ENCODE assay signal across 1 cellular context in genomic region chr21:35291034-35291433, GRCh38.
TF ChIP-seq lines count a peak whose summit lies in the region.

No MANE protein-coding gene starts in this region.

TF ChIP-seq in IMR-90, 13 proteins besides CTCF, POLR2A, EP300 and RAD21 (continued from another document):
- no peak for TF ChIP-seq MXI1 (IDR thresholded peaks at IDR 0.05; ENCODE audit: borderline replicate concordance, low read depth, low read length)
- no peak for TF ChIP-seq FOS (IDR thresholded peaks at IDR 0.05; ENCODE audit: low read depth, low read length)
- no peak for TF ChIP-seq RCOR1 (IDR thresholded peaks at IDR 0.05; ENCODE audit: insufficient replicate concordance, low read length)
- no peak for TF ChIP-seq ELK1 (IDR thresholded peaks at IDR 0.05; ENCODE audit: borderline replicate concordance, low read depth, low read length)
- no peak for TF ChIP-seq CEBPB (IDR thresholded peaks at IDR 0.05; ENCODE audit: low read depth, low read length)
- TF ChIP-seq CHD1 (IDR thresholded peaks at IDR 0.05; ENCODE audit: low read depth, low read length) = no peak
- TF ChIP-seq MAFK (IDR thresholded peaks at IDR 0.05; ENCODE audit: low read depth, low read length) = no peak
- no peak for TF ChIP-seq SMC3 (IDR thresholded peaks at IDR 0.05; ENCODE audit: low read depth, low read length)
- no peak for TF ChIP-seq NFE2L2 (IDR thresholded peaks at IDR 0.05; ENCODE audit: low read depth, low read length)
- no peak for TF ChIP-seq BHLHE40 (IDR thresholded peaks at IDR 0.05; ENCODE audit: low read depth, low read length)
